In the genomic region with DNA sequence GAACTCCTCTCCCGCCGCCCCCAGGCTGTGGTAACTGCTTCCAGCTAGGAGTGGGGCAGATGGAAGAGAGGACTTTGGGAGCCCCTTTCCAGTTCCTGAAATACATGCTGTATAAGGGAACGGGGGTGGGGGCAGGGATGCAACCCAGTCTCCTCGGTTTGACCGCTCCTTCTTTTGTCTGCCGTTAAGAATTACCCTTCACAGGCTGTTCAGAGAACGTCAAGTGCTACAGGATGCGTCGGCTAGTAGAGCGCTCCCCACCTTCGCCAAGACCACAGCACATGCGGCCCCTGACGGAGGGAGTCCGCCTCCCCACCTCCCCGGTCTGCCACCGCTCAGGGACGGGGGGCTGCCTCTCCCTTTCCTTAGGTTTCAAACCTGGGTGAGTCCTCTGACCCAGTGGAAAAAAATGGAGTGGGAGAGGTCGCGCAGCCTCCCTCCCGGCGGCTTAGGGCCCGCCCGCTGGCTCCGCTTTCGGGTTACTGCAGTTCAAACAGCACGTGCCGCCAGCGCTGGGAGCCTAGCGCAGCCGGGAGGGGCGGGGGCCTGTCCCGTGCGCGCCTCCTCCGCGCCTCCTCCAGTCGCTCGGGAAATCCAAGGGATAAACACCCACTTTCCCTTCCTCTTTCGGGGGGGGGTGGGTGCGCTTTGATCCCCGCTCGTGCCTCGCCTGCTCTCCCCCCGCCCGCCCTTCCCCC, we compare ENCODE assay signal across 8 cellular contexts. TPM values are rescaled to one million over a fixed set of nuclear protein-coding genes. Genes with fewer than 3 reads are reported as not detected.
DNase-seq lines count a peak whose midpoint lies in the region; ATAC-seq and TF ChIP-seq lines count a peak whose summit lies in the region.

No MANE protein-coding gene starts in this region.

- DNase-seq in EH (ENCODE audit: low read depth) (peak; percentile 22), adrenal gland (peak in 5 of 7 donors; percentile 37 to 62 (median 49)), retina (peak; percentile 79), NCI-H226 (no peak), endothelial cell (ENCODE audit: low spot score) (no peak), HPDE6-E6E7 (ENCODE audit: extremely low spot score) (no peak)

- H3K4me3 Mint-ChIP-seq in endothelial cell (ENCODE audit: unreplicated experiment), result no peak overlapping the region

- intact Hi-C loops in adrenal gland (cut with DNase I), result loop anchor here (5.0 to 10.0 kb wide), 2 partner anchors 218 to 596 kb away; no protein-coding TSS in a partner anchor

- H3K27ac ChIP-seq in adrenal gland, result peak overlapping the region in 1 of 5 donors; percentile 27

- peaks cover 18% of the 10 kb centered on the region for H3K4me1 Mint-ChIP-seq in endothelial cell (ENCODE audit: unreplicated experiment)

- TF ChIP-seq POLR2A in adrenal gland (IDR thresholded peaks at IDR 0.05), result no peak

- H3K27me3 ChIP-seq in adrenal gland (peaks cover 45% of the 10 kb centered on the region), iPS-15b (ENCODE audit: control insufficient read depth, insufficient read depth, low read length) (peaks cover 83% of the 10 kb centered on the region)

- H3K9me3 ChIP-seq in adrenal gland (replicated peaks in 1 of 3), result no peaks in the 10 kb centered on the region
- H3K9me3 ChIP-seq in iPS-15b (ENCODE audit: control insufficient read depth, insufficient read depth, low read length), result no peaks in the 10 kb centered on the region

- 9 to 29% (median 26%) methylated on average over 23 to 45 of the region's 45 CpGs for WGBS in adrenal gland, 4 donors

- H3K4me1 ChIP-seq in adrenal gland (replicated peaks in 1 of 2) (peaks cover 24 to 37% of the 10 kb centered on the region in 2 donors), iPS-15b (ENCODE audit: control insufficient read depth, insufficient read depth, low read length) (no peaks in the 10 kb centered on the region)

- TF ChIP-seq CTCF in adrenal gland (IDR thresholded peaks at IDR 0.05), result no peak
- no peak for TF ChIP-seq CTCF in endothelial cell (IDR thresholded peaks at IDR 0.05; ENCODE audit: unreplicated experiment)

- ATAC-seq in HG03045 (IDR thresholded peaks at IDR 0.05; ENCODE audit: unreplicated experiment), result no peak

- no peaks in the 10 kb centered on the region for H3K36me3 ChIP-seq in adrenal gland (replicated peaks in 1 of 2)
- no peaks in the 10 kb centered on the region for H3K36me3 ChIP-seq in iPS-15b (ENCODE audit: control insufficient read depth, insufficient read depth, low read length)

- H3K27ac Mint-ChIP-seq in endothelial cell (ENCODE audit: unreplicated experiment), result no peak overlapping the region

- H3K9ac ChIP-seq in iPS-15b (ENCODE audit: low read depth, low read length), result no peak overlapping the region

- H3K4me3 ChIP-seq in adrenal gland, result peak overlapping the region in 1 of 4 donors; percentile 46
- peak overlapping the region; percentile 54 for H3K4me3 ChIP-seq in iPS-15b (ENCODE audit: low read depth, low read length)

- H3K36me3 Mint-ChIP-seq in endothelial cell (ENCODE audit: low read depth, unreplicated experiment), result peaks cover 3% of the 10 kb centered on the region

- H3K9me3 Mint-ChIP-seq in endothelial cell (ENCODE audit: unreplicated experiment), result peaks cover 5% of the 10 kb centered on the region

- peaks cover 32% of the 10 kb centered on the region for H3K27me3 Mint-ChIP-seq in endothelial cell (ENCODE audit: unreplicated experiment)

RNA-seq across cellular contexts. Expression of gene CYP26B1, which starts 4.8 kb away (rescaled TPM):
- 10 to 100 TPM in 6 of 8 donors, 1 to 10 TPM in 2; 6.0 to 30.3 (median 15.3) TPM for total RNA-seq in adrenal gland
- 1 to 10 TPM in 2 of 3 donors, under 1 TPM in 1; 0.53 to 2.7 (median 1.2) TPM for polyA plus RNA-seq in adrenal gland
- 1.2 TPM for total RNA-seq in endothelial cell (ENCODE audit: unreplicated experiment)

Comparison
In these comparisons a context has a peak if more than half of its experiments do, and no peak if none do; other contexts are left out.
1. DNase-seq: peak in EH (single experiment), adrenal gland (5 of 7) and retina (single experiment); none in NCI-H226 (single experiment), endothelial cell (single experiment) and HPDE6-E6E7 (single experiment).